In genomic region chr2:24984912-24985311, GRCh38 we compare ENCODE assay signal across 9 cellular contexts. TPM values are rescaled to one million over a fixed set of nuclear protein-coding genes. Genes with fewer than 3 reads are reported as not detected.
DNase-seq lines count a peak whose midpoint lies in the region; TF ChIP-seq lines count a peak whose summit lies in the region.
"Had no signal": no experiment of that assay in that cellular context is flagged by ENCODE, and none has a peak within 500 bp of the region (broad histone marks: within the 10 kb centered on the region; RNA-seq: fewer than 3 reads in every experiment).

No MANE protein-coding gene starts in this region.

- no peaks in the 10 kb centered on the region for H3K9me3 Mint-ChIP-seq in osteocyte (ENCODE audit: unreplicated experiment)

- no peaks in the 10 kb centered on the region for H3K79me1 ChIP-seq in mesenchymal stem cell (replicated peaks; ENCODE audit: low read length, poor library complexity, severe bottlenecking)

- H3K23ac ChIP-seq in mesenchymal stem cell (ENCODE audit: low read length in 2 of 2) = no peak overlapping the region

- H3K18ac ChIP-seq in mesenchymal stem cell (ENCODE audit: low read depth in 1 of 2, low read length in 2 of 2) = no peak overlapping the region

- H2AFZ ChIP-seq in mesenchymal stem cell (ENCODE audit: low read depth, low read length) = no peak overlapping the region

- H3K4me1 ChIP-seq in mesenchymal stem cell (ENCODE audit: control insufficient read depth, insufficient read depth, low read depth, low read length) = no peaks in the 10 kb centered on the region

- H3K4me1 Mint-ChIP-seq in osteocyte (ENCODE audit: unreplicated experiment) = peaks cover 2% of the 10 kb centered on the region

- H3K36me3 Mint-ChIP-seq in osteocyte (ENCODE audit: unreplicated experiment) = no peaks in the 10 kb centered on the region

- no peak overlapping the region for H2BK12ac ChIP-seq in mesenchymal stem cell (ENCODE audit: low read length in 2 of 2)

- in situ Hi-C loops in GM13977 (cut with MboI; ENCODE audit: low pct_unique_long_range_greater_than_20kb, low sequenced_read_pairs, unreplicated experiment) = no loop called here

- H3K27ac ChIP-seq in mesenchymal stem cell (ENCODE audit: low read length, poor library complexity, severe bottlenecking) = no peak overlapping the region

- peaks cover 0 to 18% of the 10 kb centered on the region in 2 experiments for H3K27me3 ChIP-seq in mesenchymal stem cell (ENCODE audit: control insufficient read depth in 1 of 2, insufficient read depth in 1 of 2, low read length in 2 of 2)

- H4K8ac ChIP-seq in mesenchymal stem cell (ENCODE audit: low read length) = no peak overlapping the region

- no peaks in the 10 kb centered on the region for H3K9me3 ChIP-seq in mesenchymal stem cell (ENCODE audit: control insufficient read depth, low read length)

- no peak overlapping the region for H4K91ac ChIP-seq in mesenchymal stem cell (ENCODE audit: low read length)

- no peaks in the 10 kb centered on the region for H3K36me3 ChIP-seq in mesenchymal stem cell (ENCODE audit: control insufficient read depth in 1 of 2, insufficient read depth in 2 of 2, low read depth in 1 of 2, low read length in 2 of 2)

- peak; percentile 29 for DNase-seq in AG08395 (ENCODE audit: low spot score)
- peak; percentile 66 to 91 for DNase-seq in NCI-H2081 (lab: John Stamatoyannopoulos, UW)
- peak; percentile 31 for DNase-seq in cerebellum (ENCODE audit: low spot score)
- DNase-seq in mesenchymal stem cell = peak; percentile 67
- DNase-seq in activated naive CD4-positive, alpha-beta T cell treated with Interleukin-2 at 50 U/mL for 16 hours = no peak
- DNase-seq in GM13977 (ENCODE audit: low spot score) = no peak
- DNase-seq in osteocyte (ENCODE audit: extremely low spot score, unreplicated experiment) = no peak
- DNase-seq in stimulated activated CD4-positive, alpha-beta T cell treated with anti-CD3 and anti-CD28 coated beads, Interleukin-2, amount 100 ng/mL, for 48 hours = no peak
- DNase-seq: amniotic stem cell had no signal

- H2BK5ac ChIP-seq in mesenchymal stem cell (ENCODE audit: low read depth, low read length, poor library complexity, severe bottlenecking) = no peak overlapping the region

- no peak overlapping the region for H3K27ac Mint-ChIP-seq in osteocyte (ENCODE audit: unreplicated experiment)

- 17% methylated on average over 8 of the region's 8 CpGs for WGBS in mesenchymal stem cell

- peaks cover 4% of the 10 kb centered on the region for H3K27me3 Mint-ChIP-seq in osteocyte (ENCODE audit: unreplicated experiment)

- no peak overlapping the region for H3K4me2 ChIP-seq in mesenchymal stem cell (ENCODE audit: low read length, poor library complexity, severe bottlenecking)

- TF ChIP-seq CTCF in GM13977 (IDR thresholded peaks at IDR 0.05; ENCODE audit: extremely low read depth, insufficient read depth, missing control alignments) (no peak), osteocyte (IDR thresholded peaks at IDR 0.05) (no peak)

- no peak overlapping the region for H3K4me3 ChIP-seq in mesenchymal stem cell (ENCODE audit: insufficient read depth in 1 of 2, low read depth in 1 of 2, low read length in 2 of 2)

- no peak overlapping the region for H2AK5ac ChIP-seq in mesenchymal stem cell (ENCODE audit: low read length, severe bottlenecking)

- no peak overlapping the region for H3K4ac ChIP-seq in mesenchymal stem cell (ENCODE audit: low read depth in 1 of 2, low read length in 2 of 2)

- H3K9ac ChIP-seq in mesenchymal stem cell (ENCODE audit: low read length) = peak overlapping the region; percentile 72

- H2BK120ac ChIP-seq in mesenchymal stem cell (ENCODE audit: low read depth, low read length) = no peak overlapping the region

- H2BK15ac ChIP-seq in mesenchymal stem cell (ENCODE audit: low read depth, poor library complexity, severe bottlenecking) = no peak overlapping the region

- no peak overlapping the region for H3K14ac ChIP-seq in mesenchymal stem cell (ENCODE audit: low read length in 2 of 2)

- H3K4me3 Mint-ChIP-seq in osteocyte (ENCODE audit: unreplicated experiment) = no peak overlapping the region

RNA-seq across cellular contexts. Expression of gene DNAJC27, which starts 13.2 kb away (rescaled TPM):
- total RNA-seq in cerebellum (13.1 TPM), osteocyte (7.0 and 7.3 TPM in 2 replicates)
- polyA plus RNA-seq in mesenchymal stem cell (2013, experiment 1 of 2) = 2.4 TPM
- 2.2 TPM for polyA plus RNA-seq in mesenchymal stem cell (2013, experiment 2 of 2)

RNA-seq across cellular contexts. Expression of gene EFR3B, which starts 57.0 kb away (rescaled TPM):
- total RNA-seq in cerebellum (31.9 TPM), osteocyte (1.0 and 1.3 TPM in 2 replicates)
- polyA plus RNA-seq in mesenchymal stem cell (2013, experiment 1 of 2) = 0.37 TPM
- 0.44 TPM for polyA plus RNA-seq in mesenchymal stem cell (2013, experiment 2 of 2)

Comparison
In these comparisons a context has a peak if more than half of its experiments do, and no peak if none do; other contexts are left out.
1. DNase-seq: peak in AG08395 (single experiment), NCI-H2081 (2 of 2), cerebellum (single experiment) and mesenchymal stem cell (single experiment); none in activated naive CD4-positive, alpha-beta T cell treated with Interleukin-2 at 50 U/mL for 16 hours (single experiment), GM13977 (single experiment), osteocyte (single experiment) and stimulated activated CD4-positive, alpha-beta T cell treated with anti-CD3 and anti-CD28 coated beads, Interleukin-2, amount 100 ng/mL, for 48 hours (0 of 2).
2. RNA of gene EFR3B, which starts 57.0 kb away (total RNA-seq): 31.9 TPM in cerebellum (single experiment); 1.0 to 1.3 TPM in osteocyte; every median in the first group is over 10 times any median in the second.